In the genomic region with DNA sequence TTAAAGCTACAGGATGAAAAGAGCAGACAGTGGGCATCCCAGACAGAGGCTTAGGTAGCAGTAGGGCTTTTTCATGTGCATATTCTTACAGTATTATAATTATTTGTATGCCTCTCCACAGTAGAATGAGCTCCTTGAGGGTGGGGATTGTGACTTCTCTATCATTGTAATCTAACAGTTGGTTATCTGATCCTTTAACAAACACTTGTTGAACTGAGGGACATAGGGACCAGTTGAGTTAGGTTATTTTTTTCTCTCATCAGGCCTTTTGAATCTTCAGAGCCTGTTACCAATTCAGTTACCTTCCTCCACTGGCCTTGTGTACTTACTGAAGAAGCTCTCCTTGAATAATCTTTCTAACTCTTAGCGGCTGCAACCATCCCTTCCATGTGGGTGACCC, we compare ENCODE assay signal across 12 cellular contexts. TPM values are rescaled to one million over a fixed set of nuclear protein-coding genes. Genes with fewer than 3 reads are reported as not detected.
A peak's percentile ranks its signal among the peaks of the same experiment; 100 is the strongest.
DNase-seq lines count a peak whose midpoint lies in the region; ATAC-seq, FAIRE-seq and TF ChIP-seq lines count a peak whose summit lies in the region.
"Had no signal": no experiment of that assay in that cellular context is flagged by ENCODE, and none has a peak within 500 bp of the region (broad histone marks: within the 10 kb centered on the region; RNA-seq: fewer than 3 reads in every experiment).

No MANE protein-coding gene starts in this region.

- H2AFZ ChIP-seq in DND-41 (ENCODE audit: low read depth, low read length) (no peak overlapping the region), KMS-11 (ENCODE audit: low read depth) (no peak overlapping the region), astrocyte (ENCODE audit: low read depth, low read length) (no peak overlapping the region)

- DNase-seq in DND-41 (no peak), astrocyte (ENCODE audit: low read depth) (no peak), tibial artery (no peak)
- no peak for DNase-seq in naive thymus-derived CD8-positive, alpha-beta T cell
- DNase-seq: effector memory CD4-positive, alpha-beta T cell; EL; NCI-H1048; stomach had no signal

- H3K27me3 ChIP-seq in DND-41 (ENCODE audit: insufficient read depth, low read length, poor library complexity) = no peaks in the 10 kb centered on the region
- H3K27me3 ChIP-seq in KMS-11 (ENCODE audit: insufficient read depth, low read depth) = no peaks in the 10 kb centered on the region
- no peaks in the 10 kb centered on the region for H3K27me3 ChIP-seq in astrocyte (ENCODE audit: insufficient read depth, low read length)
- no peaks in the 10 kb centered on the region for H3K27me3 ChIP-seq in tibial artery
- H3K27me3 ChIP-seq: stomach had no signal

- peak overlapping the region; percentile 82 to 84; a peak in 3 of 4 replicates for H3K4me3 ChIP-seq in DND-41 (ENCODE audit: low read depth in 1 of 2, low read length in 2 of 2)
- H3K4me3 ChIP-seq in KMS-11 (IDR thresholded peaks at IDR 0.05; ENCODE audit: insufficient read depth, low read depth, low read length) = no peak overlapping the region
- peak overlapping the region; percentile 98 for H3K4me3 ChIP-seq in astrocyte (ENCODE audit: insufficient read depth, low read depth, low read length)
- H3K4me3 ChIP-seq in tibial artery = no peak overlapping the region

- peaks cover 32% of the 10 kb centered on the region for H4K20me1 ChIP-seq in DND-41 (ENCODE audit: insufficient read depth, low read length)
- no peaks in the 10 kb centered on the region for H4K20me1 ChIP-seq in KMS-11 (ENCODE audit: insufficient read depth)
- H4K20me1 ChIP-seq in astrocyte (ENCODE audit: insufficient read depth, low read length) = peaks cover 24% of the 10 kb centered on the region

- H3K4me2 ChIP-seq in DND-41 (ENCODE audit: insufficient read depth, low read length) (peak overlapping the region; percentile 78), KMS-11 (peak overlapping the region; percentile 78), astrocyte (ENCODE audit: low read length) (peak overlapping the region; percentile 91)

- H3K27ac Mint-ChIP-seq in astrocyte (ENCODE audit: unreplicated experiment) = no peak overlapping the region
- peak overlapping the region; percentile 97 to 100 (median 100) for H3K27ac Mint-ChIP-seq in naive thymus-derived CD8-positive, alpha-beta T cell

- peaks cover 72% of the 10 kb centered on the region for H3K79me2 ChIP-seq in DND-41 (ENCODE audit: insufficient read depth, low read length)
- H3K79me2 ChIP-seq in KMS-11 (ENCODE audit: insufficient read depth, low read depth) = peaks cover 13% of the 10 kb centered on the region
- peaks cover 77% of the 10 kb centered on the region for H3K79me2 ChIP-seq in astrocyte (ENCODE audit: insufficient read depth, low read length)

- TF ChIP-seq CTCF in DND-41 (IDR thresholded peaks at IDR 0.05; ENCODE audit: borderline replicate concordance, extremely low read depth, low read length, poor library complexity, severe bottlenecking) (no peak), KMS-11 (conservative IDR thresholded peaks at IDR 0.05; ENCODE audit: low read depth, low read length) (no peak), astrocyte (IDR thresholded peaks at IDR 0.05; ENCODE audit: insufficient read depth, low read depth, low read length) (no peak), tibial artery (IDR thresholded peaks at IDR 0.05) (no peak)

- H3K27ac ChIP-seq in DND-41 (ENCODE audit: low read length) = peak overlapping the region; percentile 82
- no peak overlapping the region for H3K27ac ChIP-seq in KMS-11
- no peak overlapping the region for H3K27ac ChIP-seq in astrocyte (ENCODE audit: low read depth, low read length)
- no peak overlapping the region for H3K27ac ChIP-seq in tibial artery

- no peaks in the 10 kb centered on the region for H3K9me3 Mint-ChIP-seq in astrocyte (ENCODE audit: unreplicated experiment)
- no peaks in the 10 kb centered on the region for H3K9me3 Mint-ChIP-seq in naive thymus-derived CD8-positive, alpha-beta T cell

- intact Hi-C loops in tibial artery (cut with DNase I; ENCODE audit: low total_unique reads) = loop anchor here (2.0 to 5.0 kb wide), 3 partner anchors 37 to 282 kb away; a partner anchor contains a TSS

- peaks cover 31% of the 10 kb centered on the region for H3K4me1 Mint-ChIP-seq in astrocyte (ENCODE audit: low read depth, unreplicated experiment)
- H3K4me1 Mint-ChIP-seq in naive thymus-derived CD8-positive, alpha-beta T cell = peaks cover 28 to 73% (median 66%) of the 10 kb centered on the region in 4 donors

- no peak for FAIRE-seq in astrocyte (lab: Jason Lieb, UNC)

- H3K36me3 ChIP-seq in DND-41 (ENCODE audit: insufficient read depth, low read length) (peaks cover 35% of the 10 kb centered on the region), KMS-11 (ENCODE audit: insufficient read depth) (no peaks in the 10 kb centered on the region), astrocyte (ENCODE audit: insufficient read depth, low read length) (peaks cover 17% of the 10 kb centered on the region), tibial artery (peaks cover 23 to 30% (median 26%) of the 10 kb centered on the region in 3 donors)

- ATAC-seq in DND-41 (ENCODE audit: insufficient read depth, low read depth) = no peak
- no peak for ATAC-seq in naive thymus-derived CD8-positive, alpha-beta T cell
- no peak for ATAC-seq in GM18858 (IDR thresholded peaks at IDR 0.05; ENCODE audit: unreplicated experiment)
- no peak for ATAC-seq in HG03520 (IDR thresholded peaks at IDR 0.05; ENCODE audit: unreplicated experiment)
- ATAC-seq in GM19452 (IDR thresholded peaks at IDR 0.05; ENCODE audit: unreplicated experiment) = no peak

- H3K4me3 Mint-ChIP-seq in astrocyte (ENCODE audit: unreplicated experiment) = peak overlapping the region; percentile 99
- H3K4me3 Mint-ChIP-seq in naive thymus-derived CD8-positive, alpha-beta T cell = peak overlapping the region; percentile 88 to 100 (median 98)

- peaks cover 3% of the 10 kb centered on the region for H3K36me3 Mint-ChIP-seq in astrocyte (ENCODE audit: low read depth, unreplicated experiment)
- H3K36me3 Mint-ChIP-seq in naive thymus-derived CD8-positive, alpha-beta T cell = peaks cover 4 to 33% (median 20%) of the 10 kb centered on the region in 3 donors

- H3K9me3 ChIP-seq in DND-41 (ENCODE audit: insufficient read depth, low read length, severe bottlenecking) (no peaks in the 10 kb centered on the region), astrocyte (ENCODE audit: insufficient read depth, low read depth, low read length) (no peaks in the 10 kb centered on the region), tibial artery (no peaks in the 10 kb centered on the region)
- H3K9me3 ChIP-seq: stomach had no signal

- peaks cover 74% of the 10 kb centered on the region for H3K4me1 ChIP-seq in DND-41 (ENCODE audit: insufficient read depth, low read length)
- peaks cover 36% of the 10 kb centered on the region for H3K4me1 ChIP-seq in KMS-11 (ENCODE audit: low read depth, poor library complexity, severe bottlenecking)
- H3K4me1 ChIP-seq in astrocyte (ENCODE audit: insufficient read depth, low read length) = peaks cover 28% of the 10 kb centered on the region
- H3K4me1 ChIP-seq in tibial artery = peaks cover 0 to 37% (median 26%) of the 10 kb centered on the region in 4 donors

- peak overlapping the region; percentile 67 for H3K9ac ChIP-seq in DND-41 (ENCODE audit: low read depth, low read length)
- no peak overlapping the region for H3K9ac ChIP-seq in KMS-11
- peak overlapping the region; percentile 96 for H3K9ac ChIP-seq in astrocyte (ENCODE audit: low read length)

- no peaks in the 10 kb centered on the region for H3K27me3 Mint-ChIP-seq in astrocyte (ENCODE audit: low read depth, unreplicated experiment)
- no peaks in the 10 kb centered on the region for H3K27me3 Mint-ChIP-seq in naive thymus-derived CD8-positive, alpha-beta T cell

- POLR2A ChIA-PET in naive thymus-derived CD8-positive, alpha-beta T cell (lab: Charles Lee) = interaction anchor here (2.0 to 7.0 kb wide), 5 partner anchors 36 to 472 kb away, joined by 10 to 124 read pairs (median 26); a partner anchor contains a TSS

RNA-seq across cellular contexts. Expression of a gene that starts 1.2 kb away (rescaled TPM):
- 8.4 and 9.5 TPM in 2 replicates for total RNA-seq in astrocyte
- total RNA-seq in naive thymus-derived CD8-positive, alpha-beta T cell = 10 to 100 TPM; 10.4 to 11.6 TPM
- 10 to 100 TPM; 20.8 to 26.5 (median 24.8) TPM for polyA plus RNA-seq in naive thymus-derived CD8-positive, alpha-beta T cell

RNA-seq across cellular contexts. Expression of a gene that starts 1.4 kb away (rescaled TPM):
- 28.2 and 33.6 TPM in 2 replicates for total RNA-seq in astrocyte
- 10 to 100 TPM; 90.9 to 95.2 TPM for total RNA-seq in naive thymus-derived CD8-positive, alpha-beta T cell
- polyA plus RNA-seq in naive thymus-derived CD8-positive, alpha-beta T cell = 10 to 100 TPM; 28.5 to 49.6 (median 49.4) TPM

RNA-seq across cellular contexts. Expression of a gene that starts 54.9 kb away (rescaled TPM):
- total RNA-seq in astrocyte = 76.7 and 79.2 TPM in 2 replicates
- 10 to 100 TPM; 50.8 to 52.4 TPM for total RNA-seq in naive thymus-derived CD8-positive, alpha-beta T cell
- 10 to 100 TPM; 45.6 to 65.0 (median 56.0) TPM for polyA plus RNA-seq in naive thymus-derived CD8-positive, alpha-beta T cell

RNA-seq across cellular contexts. Expression of a gene that starts 55.1 kb away (rescaled TPM):
- 10.3 TPM in 2 replicates for total RNA-seq in astrocyte
- total RNA-seq in naive thymus-derived CD8-positive, alpha-beta T cell = 1 to 10 TPM; 9.1 to 9.6 TPM
- 10 to 100 TPM in 2 of 3 donors, 1 to 10 TPM in 1; 6.8 to 15.8 (median 11.5) TPM for polyA plus RNA-seq in naive thymus-derived CD8-positive, alpha-beta T cell

Comparison
In these comparisons a context has a peak if more than half of its experiments do, and no peak if none do; other contexts are left out.
1. H3K4me3 ChIP-seq: peak in DND-41 (2 of 2) and astrocyte (single experiment); none in KMS-11 (single experiment) and tibial artery (0 of 2).
2. Peak in every context shown above with its lines, with median percentiles within 50 percentile points of each other: H3K4me2 ChIP-seq.